2 cellular contexts compared by ENCODE assay signal in genomic region chr10:128610113-128610512, GRCh38.
TF ChIP-seq lines count a peak whose summit lies in the region.

No MANE protein-coding gene starts in this region.

TF ChIP-seq in H1, 55 proteins besides CTCF, POLR2A, EP300 and RAD21:
- TF ChIP-seq EGR1 (IDR thresholded peaks at IDR 0.05; ENCODE audit: borderline replicate concordance, low read depth, low read length): no peak

TF ChIP-seq in HepG2, 621 proteins besides CTCF, POLR2A, EP300 and RAD21:
- TF ChIP-seq ADNP (CRISPR knock-in tag; IDR thresholded peaks at IDR 0.05) (no peak), MNT (IDR thresholded peaks at IDR 0.05) (peak; percentile 97), ZNF275 (CRISPR knock-in tag; IDR thresholded peaks at IDR 0.05; ENCODE audit: borderline replicate concordance) (no peak)
